ENCODE assay signal across 8 cellular contexts in the genomic region with DNA sequence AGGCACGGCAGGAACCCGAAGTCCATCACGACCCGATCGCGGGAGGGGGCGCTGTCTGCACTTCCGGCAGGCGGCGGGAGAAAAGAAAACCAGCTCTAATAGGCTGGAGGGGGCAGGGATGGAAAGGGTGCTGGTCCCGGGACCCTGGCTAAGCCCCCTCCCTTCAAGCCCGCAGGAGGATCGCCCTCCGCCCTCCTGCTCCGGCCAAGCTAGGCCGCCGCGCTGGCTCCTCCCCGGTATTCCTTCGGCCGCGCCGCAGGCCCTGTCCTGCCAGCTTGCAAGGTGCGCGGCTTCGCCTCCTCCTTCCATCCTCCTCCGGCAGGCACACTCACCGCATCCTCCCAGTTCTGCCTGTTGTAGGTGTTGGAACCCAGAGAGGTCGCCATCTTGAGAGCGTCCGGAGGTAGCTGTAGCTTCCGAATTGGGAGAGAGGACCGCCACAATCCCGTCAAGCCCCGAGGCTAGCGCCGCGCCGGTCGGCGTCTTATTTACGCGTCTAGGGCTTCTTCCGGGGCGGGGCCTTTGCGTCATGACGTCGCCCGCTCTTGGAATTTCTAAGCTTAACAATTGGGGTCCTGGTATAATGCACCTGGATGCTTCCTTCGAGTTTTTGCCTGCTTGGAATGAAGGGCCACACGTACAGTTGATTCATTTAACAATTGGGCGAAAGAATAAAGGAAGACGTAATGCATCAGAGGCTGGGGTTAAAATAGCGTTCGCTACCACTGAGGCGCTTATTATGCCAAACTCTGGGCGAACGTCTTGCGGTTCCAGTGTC. TPM values are rescaled to one million over a fixed set of nuclear protein-coding genes. Genes with fewer than 3 reads are reported as not detected.
DNase-seq lines count a peak whose midpoint lies in the region; ATAC-seq lines count a peak whose summit lies in the region.

Gene RBM22 (minus strand): TSS at position 463 of the 778 bp plus-strand sequence. CDS start 77 bp downstream, at position 386.

- H2BK120ac ChIP-seq in mesendoderm (ENCODE audit: low read depth, low read length): no peak within 1 kb of the TSS

- no peak within 1 kb of the TSS for H3K23ac ChIP-seq in mesendoderm (ENCODE audit: low read length)

- peak within 1 kb of the TSS; percentile 26 for H4K5ac ChIP-seq in mesendoderm (ENCODE audit: low read length)

- no peak within 1 kb of the TSS for H4K8ac ChIP-seq in mesendoderm (ENCODE audit: low read depth, low read length)

- H3K27me3 ChIP-seq in endocrine pancreas (ENCODE audit: control insufficient read depth, insufficient read depth, low read length) (no peaks in the 10 kb centered on the region), mesendoderm (ENCODE audit: insufficient read depth, low read length, poor library complexity) (no peaks in the 10 kb centered on the region)

- peak; percentile 45 for DNase-seq in COLO829 (ENCODE audit: low spot score)
- peak; percentile 53 for DNase-seq in HS-27A (ENCODE audit: low read depth)
- peak; percentile 86 for DNase-seq in NK-92 treated with Interleukin-12 subunit alpha and Interleukin-12 subunit beta, amount 100 ng/mL, for 24 hours (lab: John Stamatoyannopoulos, UW)
- DNase-seq in mesendoderm: peak; percentile 97
- peak; percentile 85 for DNase-seq in stimulated activated CD8-positive, alpha-beta memory T cell treated with anti-CD3 and anti-CD28 coated beads, Interleukin-15, amount 100 ng/mL, for 1 hour (ENCODE audit: low read depth)

- H3K27ac ChIP-seq in mesendoderm (ENCODE audit: low read depth, low read length): peak within 1 kb of the TSS; percentile 57

- no peak within 1 kb of the TSS for H2AK5ac ChIP-seq in mesendoderm (ENCODE audit: low read length)

- peak within 1 kb of the TSS; percentile 99 for H3K56ac ChIP-seq in mesendoderm (ENCODE audit: low read length)

- peak within 1 kb of the TSS; percentile 7 for H3K18ac ChIP-seq in mesendoderm (ENCODE audit: low read length)

- peaks cover 15% of the 10 kb centered on the region for H3K79me2 ChIP-seq in mesendoderm (ENCODE audit: control insufficient read depth, insufficient read depth, low read length)

- CTCF ChIA-PET in activated CD8-positive, alpha-beta memory T cell treated with anti-CD3 and anti-CD28 coated beads for 36 hours (lab: Charles Lee): interaction anchor here (0.5 to 3.4 kb wide), 9 partner anchors 8 to 256 kb away, joined by 3 to 15 read pairs (median 3); partner anchors contain the start of genes IRGM, RPS14 and SMIM3

- H3K4me3 ChIP-seq in endocrine pancreas (ENCODE audit: control insufficient read depth, insufficient read depth, low read length) (peak within 1 kb of the TSS; percentile 99), mesendoderm (ENCODE audit: low read length) (peak within 1 kb of the TSS; percentile 94)

- H2BK15ac ChIP-seq in mesendoderm (replicated peaks; ENCODE audit: low read depth): no peak within 1 kb of the TSS

- POLR2A ChIA-PET in activated CD8-positive, alpha-beta memory T cell treated with anti-CD3 and anti-CD28 coated beads for 36 hours (lab: Charles Lee): interaction anchor here (0.6 to 2.7 kb wide), 11 partner anchors 58 to 740 kb away, joined by 3 to 12 read pairs (median 4); partner anchors contain the start of genes DCTN4, IRGM, SLC26A2 and SMIM3

- H3K9me3 ChIP-seq in endocrine pancreas (ENCODE audit: control insufficient read depth, low read length): no peaks in the 10 kb centered on the region

- peak within 1 kb of the TSS; percentile 93 for H3K4me2 ChIP-seq in mesendoderm (ENCODE audit: low read length)

- H3K4ac ChIP-seq in mesendoderm (ENCODE audit: low read depth, low read length): peak within 1 kb of the TSS; percentile 74

- H3K4me1 ChIP-seq in endocrine pancreas (ENCODE audit: control insufficient read depth, insufficient read depth, low read length) (peaks cover 15% of the 10 kb centered on the region), mesendoderm (ENCODE audit: control insufficient read depth, low read depth, low read length) (peaks cover 2% of the 10 kb centered on the region)

- ATAC-seq in GM19467 (IDR thresholded peaks at IDR 0.05; ENCODE audit: unreplicated experiment): peak; percentile 97

- WGBS in mesendoderm (ENCODE audit: extremely low coverage, insufficient coverage, low lambda C conversion rate): no CpG with 5 or more reads among the region's 59 CpGs

- H3K36me3 ChIP-seq in endocrine pancreas (ENCODE audit: control insufficient read depth, insufficient read depth, low read length) (no peaks in the 10 kb centered on the region), mesendoderm (ENCODE audit: control insufficient read depth, insufficient read depth, low read length) (peaks cover 4% of the 10 kb centered on the region)

- H3K9ac ChIP-seq in endocrine pancreas (ENCODE audit: control insufficient read depth, insufficient read depth, low read length) (peak within 1 kb of the TSS; percentile 99), mesendoderm (ENCODE audit: low read length) (peak within 1 kb of the TSS; percentile 98)

- H3K79me1 ChIP-seq in mesendoderm (ENCODE audit: low read length): peaks cover 11% of the 10 kb centered on the region

- H2BK5ac ChIP-seq in mesendoderm (ENCODE audit: low read length): peak within 1 kb of the TSS; percentile 92

RNA-seq across cellular contexts. Expression of gene RBM22, which starts in this region (rescaled TPM):
- 10 to 100 TPM; 67.9 to 69.3 TPM for total RNA-seq in activated CD8-positive, alpha-beta memory T cell treated with anti-CD3 and anti-CD28 coated beads for 36 hours
- polyA plus RNA-seq in mesendoderm (2013, experiment 1 of 2): 39.2 TPM
- 39.6 TPM for polyA plus RNA-seq in mesendoderm (2013, experiment 2 of 2)

Comparison
In these comparisons a context has a peak if more than half of its experiments do, and no peak if none do; other contexts are left out.
1. Peak in every context shown above with its lines: DNase-seq, ATAC-seq, H3K4me3 ChIP-seq and H3K27ac ChIP-seq.
2. DNase-seq: peak in every context shown above with its lines; median percentile 97 in mesendoderm; 86 in NK-92 treated with Interleukin-12 subunit alpha and Interleukin-12 subunit beta, amount 100 ng/mL, for 24 hours; 85 in stimulated activated CD8-positive, alpha-beta memory T cell treated with anti-CD3 and anti-CD28 coated beads, Interleukin-15, amount 100 ng/mL, for 1 hour; 53 in HS-27A; 45 in COLO829.